Comparison of ENCODE assay signal across 16 cellular contexts in genomic region chr7:158299607-158300006, GRCh38.
DNase-seq lines count a peak whose midpoint lies in the region; ATAC-seq and TF ChIP-seq lines count a peak whose summit lies in the region.
"Had no signal": no experiment of that assay in that cellular context is flagged by ENCODE, and none has a peak within 500 bp of the region (broad histone marks: within the 10 kb centered on the region; RNA-seq: fewer than 3 reads in every experiment).

No MANE protein-coding gene starts in this region.

- CTCF ChIA-PET in activated CD8-positive, alpha-beta memory T cell treated with anti-CD3 and anti-CD28 coated beads, Interleukin-2, amount 10 ng/mL, durations not matched to agents 7 days and 5 days (lab: Charles Lee): no interaction called here

- H3K4me3 Mint-ChIP-seq in activated CD8-positive, alpha-beta memory T cell treated with anti-CD3 and anti-CD28 coated beads, Interleukin-2, amount 10 ng/mL, durations not matched to agents 7 days and 5 days: no peak overlapping the region
- H3K4me3 Mint-ChIP-seq in endodermal cell: no peak overlapping the region
- H3K4me3 Mint-ChIP-seq: CD4-positive, alpha-beta memory T cell had no signal

- H3K27me3 ChIP-seq in H7 (ENCODE audit: control insufficient read depth, insufficient read depth, low read length): no peaks in the 10 kb centered on the region
- H3K27me3 ChIP-seq in endodermal cell (ENCODE audit: control insufficient read depth, insufficient read depth, low read length, poor library complexity, severe bottlenecking): no peaks in the 10 kb centered on the region
- peaks cover 0 to 3% of the 10 kb centered on the region in 2 donors for H3K27me3 ChIP-seq in tibial artery
- peaks cover 0 to 20% (median 0%) of the 10 kb centered on the region in 7 donors for H3K27me3 ChIP-seq in spleen (replicated peaks in 1 of 7)
- no peaks in the 10 kb centered on the region for H3K27me3 ChIP-seq in uterus

- H3K36me3 Mint-ChIP-seq in activated CD8-positive, alpha-beta memory T cell treated with anti-CD3 and anti-CD28 coated beads, Interleukin-2, amount 10 ng/mL, durations not matched to agents 7 days and 5 days: no peaks in the 10 kb centered on the region
- H3K36me3 Mint-ChIP-seq in endodermal cell (ENCODE audit: low read depth): peaks cover 2% of the 10 kb centered on the region
- H3K36me3 Mint-ChIP-seq: CD4-positive, alpha-beta memory T cell had no signal

- H3K27me3 Mint-ChIP-seq in activated CD8-positive, alpha-beta memory T cell treated with anti-CD3 and anti-CD28 coated beads, Interleukin-2, amount 10 ng/mL, durations not matched to agents 7 days and 5 days: no peaks in the 10 kb centered on the region
- H3K27me3 Mint-ChIP-seq in endodermal cell (ENCODE audit: insufficient read depth): no peaks in the 10 kb centered on the region

- H3K36me3 ChIP-seq in H7 (replicated peaks; ENCODE audit: control insufficient read depth, insufficient read depth, low read length): no peaks in the 10 kb centered on the region
- no peaks in the 10 kb centered on the region for H3K36me3 ChIP-seq in endodermal cell (ENCODE audit: control insufficient read depth, insufficient read depth, low read length)
- H3K36me3 ChIP-seq in tibial artery: no peaks in the 10 kb centered on the region
- no peaks in the 10 kb centered on the region for H3K36me3 ChIP-seq in spleen
- no peaks in the 10 kb centered on the region for H3K36me3 ChIP-seq in uterus

- no peak overlapping the region for H3K4me3 ChIP-seq in H7 (ENCODE audit: insufficient read depth, low read depth, low read length)
- H3K4me3 ChIP-seq in endodermal cell (ENCODE audit: low read length): no peak overlapping the region
- no peak overlapping the region for H3K4me3 ChIP-seq in tibial artery
- no peak overlapping the region for H3K4me3 ChIP-seq in spleen
- no peak overlapping the region for H3K4me3 ChIP-seq in uterus

- TF ChIP-seq CTCF in endodermal cell (conservative IDR thresholded peaks at IDR 0.05): no peak
- no peak for TF ChIP-seq CTCF in tibial artery (IDR thresholded peaks at IDR 0.05)
- TF ChIP-seq CTCF in spleen (IDR thresholded peaks at IDR 0.05 in 8 of 11, conservative IDR thresholded peaks at IDR 0.05 in 3 of 11): no peak
- TF ChIP-seq CTCF in uterus (IDR thresholded peaks at IDR 0.05): no peak

- DNase-seq in activated CD8-positive, alpha-beta memory T cell treated with anti-CD3 and anti-CD28 coated beads, Interleukin-2, amount 10 ng/mL, durations not matched to agents 7 days and 5 days: peak; percentile 9
- no peak for DNase-seq in activated CD8-positive, alpha-beta memory T cell treated with anti-CD3 and anti-CD28 coated beads, Interleukin-2, amount 50 U/mL, for 4 hours
- DNase-seq in H7 (peak; percentile 28), endodermal cell (peak; percentile 47), tibial artery (peak; percentile 4 to 40), DMS 273 (lab: John Stamatoyannopoulos, UW; ENCODE audit: unreplicated experiment) (no peak), spleen (no peak), uterus (no peak)
- DNase-seq: ACHN; CD4-positive, alpha-beta memory T cell; DND-41; GDM1; GOT3; IMR-90 had no signal

- H3K9ac ChIP-seq in endodermal cell (ENCODE audit: extremely low read depth, low read length, poor library complexity, severe bottlenecking): no peak overlapping the region

- WGBS in endodermal cell (ENCODE audit: insufficient coverage in 1 of 2, insufficient read length in 1 of 2), 2 experiments: 46 to 73% methylated on average over 2 to 4 of the region's 4 CpGs
- 52 to 64% (median 55%) methylated on average over 4 of the region's 4 CpGs for WGBS in spleen, 5 donors

- H3K4me1 ChIP-seq in endodermal cell (ENCODE audit: control insufficient read depth, insufficient read depth, low read length) (no peaks in the 10 kb centered on the region), tibial artery (no peaks in the 10 kb centered on the region), spleen (no peaks in the 10 kb centered on the region), uterus (no peaks in the 10 kb centered on the region)

- H3K27ac ChIP-seq in endodermal cell (ENCODE audit: low read depth, low read length): no peak overlapping the region
- no peak overlapping the region for H3K27ac ChIP-seq in tibial artery
- H3K27ac ChIP-seq in spleen: no peak overlapping the region
- H3K27ac ChIP-seq in uterus: no peak overlapping the region
- H3K27ac ChIP-seq: C4-2B had no signal

- no peak for TF ChIP-seq POLR2A in spleen (IDR thresholded peaks at IDR 0.05)
- TF ChIP-seq POLR2A in uterus (IDR thresholded peaks at IDR 0.05): no peak

- intact Hi-C loops in tibial artery (cut with DNase I; ENCODE audit: low total_unique reads): no loop called here
- intact Hi-C loops in spleen (cut with DNase I; ENCODE audit: low total_unique reads): no loop called here
- intact Hi-C loops in uterus (cut with DNase I; ENCODE audit: low total_unique reads): no loop called here

- no peaks in the 10 kb centered on the region for H3K4me1 Mint-ChIP-seq in activated CD8-positive, alpha-beta memory T cell treated with anti-CD3 and anti-CD28 coated beads, Interleukin-2, amount 10 ng/mL, durations not matched to agents 7 days and 5 days
- H3K4me1 Mint-ChIP-seq in endodermal cell: peaks cover 9% of the 10 kb centered on the region
- H3K4me1 Mint-ChIP-seq: CD4-positive, alpha-beta memory T cell had no signal

- peaks cover 3% of the 10 kb centered on the region for H3K9me3 Mint-ChIP-seq in activated CD8-positive, alpha-beta memory T cell treated with anti-CD3 and anti-CD28 coated beads, Interleukin-2, amount 10 ng/mL, durations not matched to agents 7 days and 5 days (ENCODE audit: low read depth)
- H3K9me3 Mint-ChIP-seq in endodermal cell: peaks cover 16% of the 10 kb centered on the region

- peaks cover 88% of the 10 kb centered on the region for H3K9me3 ChIP-seq in endodermal cell (ENCODE audit: control insufficient read depth, low read length)
- H3K9me3 ChIP-seq in tibial artery: no peaks in the 10 kb centered on the region
- peaks cover 0 to 4% (median 0%) of the 10 kb centered on the region in 8 donors for H3K9me3 ChIP-seq in spleen
- no peaks in the 10 kb centered on the region for H3K9me3 ChIP-seq in uterus

- no peak for ATAC-seq in activated CD8-positive, alpha-beta memory T cell treated with anti-CD3 and anti-CD28 coated beads, Interleukin-2, amount 10 ng/mL, durations not matched to agents 7 days and 5 days
- ATAC-seq: HCT116 had no signal

- H3K27ac Mint-ChIP-seq in activated CD8-positive, alpha-beta memory T cell treated with anti-CD3 and anti-CD28 coated beads, Interleukin-2, amount 10 ng/mL, durations not matched to agents 7 days and 5 days: no peak overlapping the region
- no peak overlapping the region for H3K27ac Mint-ChIP-seq in endodermal cell
- H3K27ac Mint-ChIP-seq: CD4-positive, alpha-beta memory T cell had no signal

Comparison
In these comparisons a context has a peak if more than half of its experiments do, and no peak if none do; other contexts are left out.
1. DNase-seq: peak in activated CD8-positive, alpha-beta memory T cell treated with anti-CD3 and anti-CD28 coated beads, Interleukin-2, amount 10 ng/mL, durations not matched to agents 7 days and 5 days (single experiment), H7 (single experiment), endodermal cell (single experiment) and tibial artery (2 of 2); none in activated CD8-positive, alpha-beta memory T cell treated with anti-CD3 and anti-CD28 coated beads, Interleukin-2, amount 50 U/mL, for 4 hours (single experiment), DMS 273 (single experiment), spleen (single experiment) and uterus (0 of 2).